8 cellular contexts compared by ENCODE assay signal in genomic region chr13:33015791-33016323, GRCh38. TPM values are rescaled to one million over a fixed set of nuclear protein-coding genes. Genes with fewer than 3 reads are reported as not detected.
DNase-seq lines count a peak whose midpoint lies in the region; ATAC-seq lines count a peak whose summit lies in the region.

No MANE protein-coding gene starts in this region.

- H3K79me2 ChIP-seq in mesendoderm (ENCODE audit: control insufficient read depth, insufficient read depth, low read length) = no peaks in the 10 kb centered on the region

- in situ Hi-C loops in HAP-1 (cut with MboI; ENCODE audit: low sequenced_read_pairs) = no loop called here

- DNase-seq in HAP-1 (ENCODE audit: low spot score in 2 of 2) = peak in 1 of 2 experiments; percentile 52
- peak; percentile 17 for DNase-seq in astrocyte of the hippocampus (ENCODE audit: low read depth, low spot score)
- DNase-seq in mesendoderm = no peak
- no peak for DNase-seq in AG08396 (ENCODE audit: low spot score)
- DNase-seq in OCI-M2 (lab: John Stamatoyannopoulos, UW; ENCODE audit: unreplicated experiment) = no peak
- DNase-seq in DMS114 treated with DMSO at 0.1 percent for 48 hours (lab: John Stamatoyannopoulos, UW; ENCODE audit: unreplicated experiment) = no peak

- H3K9me3 ChIP-seq in ES-I3 (ENCODE audit: control insufficient read depth, insufficient read depth, low read length) (no peaks in the 10 kb centered on the region), HAP-1 (no peaks in the 10 kb centered on the region)

- H3K4me1 ChIP-seq in ES-I3 (ENCODE audit: insufficient read depth, low read length) (no peaks in the 10 kb centered on the region), HAP-1 (peaks cover 5% of the 10 kb centered on the region; the same call in 1 of the 2 replicates), mesendoderm (ENCODE audit: control insufficient read depth, low read depth, low read length) (peaks cover 1% of the 10 kb centered on the region)

- H3K4me3 ChIP-seq in HAP-1 (peak overlapping the region; percentile 18), mesendoderm (ENCODE audit: low read length) (no peak overlapping the region)

- H3K36me3 ChIP-seq in ES-I3 (ENCODE audit: insufficient read depth, low read length) (no peaks in the 10 kb centered on the region), HAP-1 (replicated peaks) (no peaks in the 10 kb centered on the region), mesendoderm (ENCODE audit: control insufficient read depth, insufficient read depth, low read length) (no peaks in the 10 kb centered on the region)

- no peaks in the 10 kb centered on the region for H3K79me1 ChIP-seq in mesendoderm (ENCODE audit: low read length)

- no peak overlapping the region for H3K23ac ChIP-seq in mesendoderm (ENCODE audit: low read length)

- H2BK15ac ChIP-seq in mesendoderm (replicated peaks; ENCODE audit: low read depth) = no peak overlapping the region

- no peak overlapping the region for H2BK120ac ChIP-seq in mesendoderm (ENCODE audit: low read depth, low read length)

- H3K4ac ChIP-seq in mesendoderm (ENCODE audit: low read depth, low read length) = no peak overlapping the region

- H3K4me2 ChIP-seq in mesendoderm (ENCODE audit: low read length) = no peak overlapping the region

- H3K27ac ChIP-seq in mesendoderm (ENCODE audit: low read depth, low read length) = no peak overlapping the region

- H4K5ac ChIP-seq in mesendoderm (ENCODE audit: low read length) = no peak overlapping the region

- no peak for ATAC-seq in HG03159 (IDR thresholded peaks at IDR 0.05; ENCODE audit: unreplicated experiment)

- peak overlapping the region; percentile 12 for H3K56ac ChIP-seq in mesendoderm (ENCODE audit: low read length)

- no peak overlapping the region for H3K18ac ChIP-seq in mesendoderm (ENCODE audit: low read length)

- no peak overlapping the region for H2AK5ac ChIP-seq in mesendoderm (ENCODE audit: low read length)

- H4K8ac ChIP-seq in mesendoderm (ENCODE audit: low read depth, low read length) = no peak overlapping the region

- H2BK5ac ChIP-seq in mesendoderm (ENCODE audit: low read length) = no peak overlapping the region

- no CpG with 5 or more reads among the region's 52 CpGs for WGBS in mesendoderm (ENCODE audit: extremely low coverage, insufficient coverage, low lambda C conversion rate)

- H3K27me3 ChIP-seq in HAP-1 (ENCODE audit: low read depth) (no peaks in the 10 kb centered on the region), mesendoderm (ENCODE audit: insufficient read depth, low read length, poor library complexity) (peaks cover 13% of the 10 kb centered on the region)

- H3K9ac ChIP-seq in ES-I3 (ENCODE audit: low read depth, low read length) (peak overlapping the region; percentile 24; the same call in 1 of the 2 replicates), mesendoderm (ENCODE audit: low read length) (no peak overlapping the region)

RNA-seq across cellular contexts. Expression of gene KL, which starts 0.4 kb away (rescaled TPM):
- polyA plus RNA-seq in mesendoderm (2013, experiment 1 of 2) = 0.08 TPM
- 0.07 TPM for polyA plus RNA-seq in mesendoderm (2013, experiment 2 of 2)
